Comparison of ENCODE assay signal across 20 cellular contexts in genomic region chrY:7285388-7285787, GRCh38.
A peak's percentile ranks its signal among the peaks of the same experiment; 100 is the strongest.
DNase-seq lines count a peak whose midpoint lies in the region; ATAC-seq and TF ChIP-seq lines count a peak whose summit lies in the region.
"Had no signal": no experiment of that assay in that cellular context is flagged by ENCODE, and none has a peak within 500 bp of the region (broad histone marks: within the 10 kb centered on the region; RNA-seq: fewer than 3 reads in every experiment).

No MANE protein-coding gene starts in this region.

- peaks cover 49% of the 10 kb centered on the region for H3K4me1 Mint-ChIP-seq in T-helper 1 cell treated with Interleukin-12 subunit alpha and Interleukin-12 subunit beta and Interleukin-4 antibody, amounts not matched to agents 30 μg/mL and 1 μg/mL, for 36 hours (ENCODE audit: low read depth)
- H3K4me1 Mint-ChIP-seq in activated naive CD8-positive, alpha-beta T cell (ENCODE audit: low read depth), result peaks cover 63% of the 10 kb centered on the region
- H3K4me1 Mint-ChIP-seq in activated naive CD8-positive, alpha-beta T cell treated with anti-CD3 and anti-CD28 coated beads for 36 hours, result peaks cover 46% of the 10 kb centered on the region
- H3K4me1 Mint-ChIP-seq in effector memory CD8-positive, alpha-beta T cell (ENCODE audit: low read depth in 2 of 2), result peaks cover 34 to 73% of the 10 kb centered on the region in 2 donors

- no peaks in the 10 kb centered on the region for H3K4me1 ChIP-seq in colonic mucosa
- no peaks in the 10 kb centered on the region for H3K4me1 ChIP-seq in body of pancreas

- 92 to 94% methylated on average over 2 of the region's 2 CpGs for whole genome bisulfite sequencing in body of pancreas, 2 donors

- TF ChIP-seq POLR2A in body of pancreas (IDR thresholded peaks at IDR 0.05), result no peak

- no peak overlapping the region for H3K9ac ChIP-seq in colonic mucosa (ENCODE audit: low read depth in 2 of 2, low read length in 2 of 2)
- H3K9ac ChIP-seq: GM23248 had no signal

- H3K9me3 Mint-ChIP-seq in T-helper 1 cell treated with Interleukin-12 subunit alpha and Interleukin-12 subunit beta and Interleukin-4 antibody, amounts not matched to agents 30 μg/mL and 1 μg/mL, for 36 hours, result no peaks in the 10 kb centered on the region
- no peaks in the 10 kb centered on the region for H3K9me3 Mint-ChIP-seq in activated naive CD8-positive, alpha-beta T cell (ENCODE audit: low read depth)
- H3K9me3 Mint-ChIP-seq in activated naive CD8-positive, alpha-beta T cell treated with anti-CD3 and anti-CD28 coated beads for 36 hours, result no peaks in the 10 kb centered on the region
- H3K9me3 Mint-ChIP-seq in effector memory CD8-positive, alpha-beta T cell, result no peaks in the 10 kb centered on the region

- peaks cover 34% of the 10 kb centered on the region for H3K36me3 Mint-ChIP-seq in T-helper 1 cell treated with Interleukin-12 subunit alpha and Interleukin-12 subunit beta and Interleukin-4 antibody, amounts not matched to agents 30 μg/mL and 1 μg/mL, for 36 hours (ENCODE audit: low read depth)
- H3K36me3 Mint-ChIP-seq in activated naive CD8-positive, alpha-beta T cell, result no peaks in the 10 kb centered on the region
- peaks cover 30% of the 10 kb centered on the region for H3K36me3 Mint-ChIP-seq in activated naive CD8-positive, alpha-beta T cell treated with anti-CD3 and anti-CD28 coated beads for 36 hours
- H3K36me3 Mint-ChIP-seq in effector memory CD8-positive, alpha-beta T cell (ENCODE audit: insufficient read depth), result peaks cover 96% of the 10 kb centered on the region

- H3K27me3 Mint-ChIP-seq in T-helper 1 cell treated with Interleukin-12 subunit alpha and Interleukin-12 subunit beta and Interleukin-4 antibody, amounts not matched to agents 30 μg/mL and 1 μg/mL, for 36 hours (ENCODE audit: low read depth), result no peaks in the 10 kb centered on the region
- H3K27me3 Mint-ChIP-seq in activated naive CD8-positive, alpha-beta T cell, result no peaks in the 10 kb centered on the region
- H3K27me3 Mint-ChIP-seq in activated naive CD8-positive, alpha-beta T cell treated with anti-CD3 and anti-CD28 coated beads for 36 hours, result no peaks in the 10 kb centered on the region
- H3K27me3 Mint-ChIP-seq in effector memory CD8-positive, alpha-beta T cell, result no peaks in the 10 kb centered on the region

- DNase-seq in T-helper 1 cell, result no peak
- no peak for DNase-seq in activated naive CD8-positive, alpha-beta T cell treated with anti-CD3 and anti-CD28 coated beads for 36 hours
- no peak for DNase-seq in effector memory CD8-positive, alpha-beta T cell
- no peak for DNase-seq in colonic mucosa
- DNase-seq in body of pancreas, result no peak
- no peak for DNase-seq in RKO (ENCODE audit: low spot score)
- DNase-seq: DMS 273 treated with DMSO at 0.1 percent for 48 hours, GM23248, IMR-90, Kasumi-1, NCI-H1105 treated with DMSO at 0.1 percent for 48 hours, NCI-H1930, NCI-H2171 treated with DMSO at 0.1 percent for 48 hours, NCI-H510A, NCI-H82 had no signal

- H3K36me3 ChIP-seq in colonic mucosa (no peaks in the 10 kb centered on the region), body of pancreas (replicated peaks in 1 of 2; ENCODE audit: insufficient read depth in 1 of 2, low read depth in 2 of 2) (no peaks in the 10 kb centered on the region)

- no peak overlapping the region for H3K4me3 Mint-ChIP-seq in T-helper 1 cell treated with Interleukin-12 subunit alpha and Interleukin-12 subunit beta and Interleukin-4 antibody, amounts not matched to agents 30 μg/mL and 1 μg/mL, for 36 hours
- H3K4me3 Mint-ChIP-seq in activated naive CD8-positive, alpha-beta T cell, result no peak overlapping the region
- H3K4me3 Mint-ChIP-seq in activated naive CD8-positive, alpha-beta T cell treated with anti-CD3 and anti-CD28 coated beads for 36 hours, result no peak overlapping the region
- H3K4me3 Mint-ChIP-seq in effector memory CD8-positive, alpha-beta T cell, result peak overlapping the region in 1 of 2 donors; percentile 62

- H3K4me3 ChIP-seq in colonic mucosa, result no peak overlapping the region
- no peak overlapping the region for H3K4me3 ChIP-seq in body of pancreas
- H3K4me3 ChIP-seq: GM23248 had no signal

- H3K27me3 ChIP-seq in colonic mucosa, result no peaks in the 10 kb centered on the region
- H3K27me3 ChIP-seq in body of pancreas, result no peaks in the 10 kb centered on the region

- no peak overlapping the region for H3K27ac ChIP-seq in colonic mucosa
- H3K27ac ChIP-seq in body of pancreas, result no peak overlapping the region
- H3K27ac ChIP-seq: 22Rv1, GM23248 had no signal

- intact Hi-C loops in colonic mucosa (cut with DNase I) (no loop called here), body of pancreas (cut with DNase I) (no loop called here)

- TF ChIP-seq CTCF in colonic mucosa (IDR thresholded peaks at IDR 0.05) (no peak), body of pancreas (IDR thresholded peaks at IDR 0.05) (no peak)

- no peak for ATAC-seq in effector memory CD8-positive, alpha-beta T cell (replicated peaks)
- no peak for ATAC-seq in body of pancreas
- ATAC-seq: HCT116, Panc1 had no signal

- H3K9me3 ChIP-seq in colonic mucosa (no peaks in the 10 kb centered on the region), body of pancreas (no peaks in the 10 kb centered on the region)

- H3K27ac Mint-ChIP-seq in T-helper 1 cell treated with Interleukin-12 subunit alpha and Interleukin-12 subunit beta and Interleukin-4 antibody, amounts not matched to agents 30 μg/mL and 1 μg/mL, for 36 hours, result peak overlapping the region; percentile 15
- H3K27ac Mint-ChIP-seq in activated naive CD8-positive, alpha-beta T cell, result peak overlapping the region; percentile 41
- no peak overlapping the region for H3K27ac Mint-ChIP-seq in activated naive CD8-positive, alpha-beta T cell treated with anti-CD3 and anti-CD28 coated beads for 36 hours
- peak overlapping the region; percentile 94 to 99 for H3K27ac Mint-ChIP-seq in effector memory CD8-positive, alpha-beta T cell
